24 cellular contexts compared by ENCODE assay signal in the genomic region with DNA sequence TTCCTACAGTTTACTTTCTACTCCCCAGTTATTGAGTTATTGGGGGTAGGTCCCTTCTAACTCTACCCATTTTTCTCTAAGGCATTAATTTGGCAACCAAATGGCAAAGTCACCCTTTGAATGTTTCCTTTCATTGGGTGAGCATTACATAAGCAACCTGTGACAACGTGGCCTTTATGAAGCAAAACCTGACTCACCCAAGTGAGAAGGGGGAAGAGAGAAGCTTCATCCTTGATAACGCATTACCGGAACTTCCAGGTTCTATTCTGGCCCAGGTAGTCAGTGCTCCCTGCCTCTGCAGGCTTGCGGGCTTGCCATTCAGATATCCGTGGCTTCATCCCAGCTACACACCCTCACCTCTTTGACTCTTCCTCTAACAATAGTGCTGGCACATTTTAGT. TPM values are rescaled to one million over a fixed set of nuclear protein-coding genes. Genes with fewer than 3 reads are reported as not detected.
A peak's percentile ranks its signal among the peaks of the same experiment; 100 is the strongest.
DNase-seq lines count a peak whose midpoint lies in the region; ATAC-seq, FAIRE-seq and TF ChIP-seq lines count a peak whose summit lies in the region.
"Had no signal": no experiment of that assay in that cellular context is flagged by ENCODE, and none has a peak within 500 bp of the region (broad histone marks: within the 10 kb centered on the region; RNA-seq: fewer than 3 reads in every experiment).

No MANE protein-coding gene starts in this region.

- H3K36me3 ChIP-seq in H1 (ENCODE audit: control insufficient read depth in 2 of 4, insufficient read depth in 4 of 4, low read length in 3 of 4): no peaks in the 10 kb centered on the region
- H3K36me3 ChIP-seq: gastroesophageal sphincter, lower lobe of right lung, right atrium auricular region, upper lobe of right lung had no signal

- 0 out of 2 replicates have a peak overlapping the region, but pooled peaks have one; percentile 26 for H2AFZ ChIP-seq in H1 (ENCODE audit: low read length)

- TF ChIP-seq EP300 in H1 (IDR thresholded peaks at IDR 0.05; ENCODE audit: borderline replicate concordance in 1 of 2, low read depth in 2 of 2, low read length in 2 of 2): no peak

- no peak overlapping the region for H3K14ac ChIP-seq in H1 (ENCODE audit: insufficient read length)

- H2BK120ac ChIP-seq in H1 (replicated peaks; ENCODE audit: low read depth, low read length): no peak overlapping the region

- no peak overlapping the region for H3K56ac ChIP-seq in H1 (replicated peaks; ENCODE audit: insufficient read length, low read depth, low read length)

- CTCF ChIA-PET in H1 (lab: Charles Lee; ENCODE audit: partially characterized antibody): interaction anchor here (0.6 to 1.7 kb wide), 4 partner anchors 9 to 98 kb away, joined by 3 to 9 read pairs (median 3); no protein-coding TSS in a partner anchor

- H3K4me3 Mint-ChIP-seq in T-helper 1 cell treated with Interleukin-12 subunit alpha and Interleukin-12 subunit beta and Interleukin-4 antibody, amounts not matched to agents 30 μg/mL and 1 μg/mL, for 36 hours: peak overlapping the region; percentile 65
- peak overlapping the region in 3 of 4 donors; percentile 47 to 78 (median 77) for H3K4me3 Mint-ChIP-seq in IgD-negative memory B cell
- H3K4me3 Mint-ChIP-seq in naive thymus-derived CD8-positive, alpha-beta T cell: peak overlapping the region in 8 of 10 donors; percentile 59 to 93 (median 78)

- TF ChIP-seq POLR2A in H1 (IDR thresholded peaks at IDR 0.05; ENCODE audit: control extremely low read depth in 1 of 2, low read depth in 2 of 2, low read length in 2 of 2): no peak

- no peaks in the 10 kb centered on the region for H3K79me1 ChIP-seq in H1 (ENCODE audit: low read depth, low read length)

- 0 out of 2 replicates have a peak overlapping the region, but pooled peaks have one; percentile 39 for H2AK5ac ChIP-seq in H1 (ENCODE audit: low read depth, low read length)

- H2BK15ac ChIP-seq in H1 (ENCODE audit: low read length): peak overlapping the region; percentile 81; the same call in 1 of the 2 replicates

- no peaks in the 10 kb centered on the region for H3K9me3 Mint-ChIP-seq in T-helper 1 cell treated with Interleukin-12 subunit alpha and Interleukin-12 subunit beta and Interleukin-4 antibody, amounts not matched to agents 30 μg/mL and 1 μg/mL, for 36 hours
- peaks cover 0 to 5% (median 2%) of the 10 kb centered on the region in 3 donors for H3K9me3 Mint-ChIP-seq in IgD-negative memory B cell
- H3K9me3 Mint-ChIP-seq in naive thymus-derived CD8-positive, alpha-beta T cell: peaks cover 0 to 4% (median 0%) of the 10 kb centered on the region in 9 donors
- H3K9me3 Mint-ChIP-seq: central memory CD8-positive, alpha-beta T cell had no signal

- H2BK12ac ChIP-seq in H1 (ENCODE audit: low read depth, low read length): peak overlapping the region; percentile 7; the same call in 1 of the 2 replicates

- H2BK5ac ChIP-seq in H1 (ENCODE audit: low read depth, low read length): no peak overlapping the region

- 83% methylated on average over 5 of the region's 5 CpGs; no CpG with 5 or more reads in 1 of the 2 experiments for WGBS in H1 (ENCODE audit: extremely low coverage in 1 of 2, insufficient coverage in 1 of 2, insufficient read length in 1 of 2, insufficient replicate concordance in 2 of 2, low coverage in 1 of 2, low lambda C conversion rate in 2 of 2, missing lambda C conversion rate in 1 of 2), 2 experiments

- H3K23ac ChIP-seq in H1 (ENCODE audit: insufficient read length): no peak overlapping the region

- no peaks in the 10 kb centered on the region for H3K4me1 ChIP-seq in H1 (replicated peaks in 1 of 4; ENCODE audit: control insufficient read depth in 3 of 4, insufficient read depth in 4 of 4, low read length in 3 of 4)
- H3K4me1 ChIP-seq: Caco-2, upper lobe of right lung had no signal

- peaks cover 3% of the 10 kb centered on the region for H3K36me3 Mint-ChIP-seq in T-helper 1 cell treated with Interleukin-12 subunit alpha and Interleukin-12 subunit beta and Interleukin-4 antibody, amounts not matched to agents 30 μg/mL and 1 μg/mL, for 36 hours (ENCODE audit: low read depth)
- H3K36me3 Mint-ChIP-seq in IgD-negative memory B cell: peaks cover 2% of the 10 kb centered on the region
- peaks cover 3 to 10% (median 3%) of the 10 kb centered on the region in 3 donors for H3K36me3 Mint-ChIP-seq in naive thymus-derived CD8-positive, alpha-beta T cell

- H3K79me2 ChIP-seq in H1 (ENCODE audit: control insufficient read depth in 1 of 2, insufficient read depth in 2 of 2, low read length in 2 of 2): no peaks in the 10 kb centered on the region

- no peak overlapping the region for H3K4me2 ChIP-seq in H1 (ENCODE audit: insufficient read depth in 1 of 2, low read depth in 2 of 2, low read length in 2 of 2)

- no peak overlapping the region for H3K4ac ChIP-seq in H1 (replicated peaks; ENCODE audit: insufficient read length, low read depth, low read length)

- TF ChIP-seq RAD21 in H1 (IDR thresholded peaks at IDR 0.05 in 1 of 2, conservative IDR thresholded peaks at IDR 0.05 in 1 of 2; ENCODE audit: low read depth in 2 of 2, low read length in 2 of 2): no peak

- H4K5ac ChIP-seq in H1 (ENCODE audit: insufficient read length, low read depth, low read length): no peak overlapping the region

- peaks cover 52% of the 10 kb centered on the region for H3K27me3 Mint-ChIP-seq in T-helper 1 cell treated with Interleukin-12 subunit alpha and Interleukin-12 subunit beta and Interleukin-4 antibody, amounts not matched to agents 30 μg/mL and 1 μg/mL, for 36 hours (ENCODE audit: low read depth)
- peaks cover 21% of the 10 kb centered on the region for H3K27me3 Mint-ChIP-seq in IgD-negative memory B cell
- peaks cover 29 to 51% (median 35%) of the 10 kb centered on the region in 5 donors for H3K27me3 Mint-ChIP-seq in naive thymus-derived CD8-positive, alpha-beta T cell

- no peak overlapping the region for H3K27ac ChIP-seq in H1 (ENCODE audit: low read depth, low read length)
- H3K27ac ChIP-seq: gastroesophageal sphincter, lower lobe of right lung, right atrium auricular region, upper lobe of right lung had no signal

- H3K27ac Mint-ChIP-seq in T-helper 1 cell treated with Interleukin-12 subunit alpha and Interleukin-12 subunit beta and Interleukin-4 antibody, amounts not matched to agents 30 μg/mL and 1 μg/mL, for 36 hours: no peak overlapping the region
- peak overlapping the region in 1 of 3 donors; percentile 90 for H3K27ac Mint-ChIP-seq in IgD-negative memory B cell
- H3K27ac Mint-ChIP-seq in naive thymus-derived CD8-positive, alpha-beta T cell: no peak overlapping the region

- no peak for TF ChIP-seq CTCF in H1 (IDR thresholded peaks at IDR 0.05; ENCODE audit: control extremely low read depth in 1 of 3, insufficient read depth in 1 of 3, low read depth in 1 of 3, low read length in 3 of 3)

- H3K4me3 ChIP-seq in H1 (ENCODE audit: extremely low read depth in 1 of 4, insufficient read depth in 2 of 4, low read depth in 3 of 4, low read length in 4 of 4): no peak overlapping the region
- H3K4me3 ChIP-seq: gastroesophageal sphincter, lower lobe of right lung, right atrium auricular region, upper lobe of right lung had no signal

- H3K27me3 ChIP-seq in H1 (replicated peaks in 1 of 4; ENCODE audit: control insufficient read depth in 3 of 4, extremely low read depth in 1 of 4, insufficient read depth in 3 of 4, low read length in 3 of 4): no peaks in the 10 kb centered on the region
- H3K27me3 ChIP-seq: upper lobe of right lung had no signal

- H3K23me2 ChIP-seq in H1 (ENCODE audit: low read depth, low read length): no peaks in the 10 kb centered on the region

- no peak overlapping the region for H2BK20ac ChIP-seq in H1 (ENCODE audit: low read length)

- no peak overlapping the region for H3K9ac ChIP-seq in H1 (replicated peaks in 1 of 4; ENCODE audit: extremely low read depth in 1 of 4, low read depth in 3 of 4, low read length in 3 of 4)

- H3K4me1 Mint-ChIP-seq in T-helper 1 cell treated with Interleukin-12 subunit alpha and Interleukin-12 subunit beta and Interleukin-4 antibody, amounts not matched to agents 30 μg/mL and 1 μg/mL, for 36 hours (ENCODE audit: low read depth): peaks cover 12% of the 10 kb centered on the region
- H3K4me1 Mint-ChIP-seq in IgD-negative memory B cell: peaks cover 4 to 22% (median 9%) of the 10 kb centered on the region in 3 donors
- H3K4me1 Mint-ChIP-seq in naive thymus-derived CD8-positive, alpha-beta T cell: peaks cover 11 to 18% (median 14%) of the 10 kb centered on the region in 4 donors

- H4K20me1 ChIP-seq in H1 (replicated peaks in 1 of 2; ENCODE audit: control insufficient read depth in 1 of 2, insufficient read depth in 2 of 2, low read length in 2 of 2): no peaks in the 10 kb centered on the region

- POLR2A ChIA-PET in H1 (lab: Charles Lee; ENCODE audit: partially characterized antibody): no interaction called here
- POLR2A ChIA-PET in naive thymus-derived CD8-positive, alpha-beta T cell (lab: Charles Lee): no interaction called here

- DNase-seq in T-helper 1 cell (no peak), H1 (ENCODE audit: low read depth in 1 of 2, low spot score in 2 of 2) (no peak), dedifferentiated amniotic fluid mesenchymal stem cell (ENCODE audit: extremely low spot score) (no peak)
- DNase-seq in naive thymus-derived CD8-positive, alpha-beta T cell: no peak
- no peak for DNase-seq in activated CD4-positive, CD25-positive, alpha-beta regulatory T cell (lab: John Stamatoyannopoulos, UW)
- DNase-seq: anterior cingulate cortex, Caco-2, erythroblast, hypothalamus, Kasumi-1, lower lobe of right lung, NCI-H1092, NCI-H1930, SHP77 treated with DMSO at 0.1 percent for 48 hours, upper lobe of right lung had no signal

- ATAC-seq in naive thymus-derived CD8-positive, alpha-beta T cell: no peak
- no peak for ATAC-seq in HG03196 (IDR thresholded peaks at IDR 0.05; ENCODE audit: unreplicated experiment)
- ATAC-seq: gastroesophageal sphincter, upper lobe of right lung had no signal

- no peak overlapping the region for H3K18ac ChIP-seq in H1 (ENCODE audit: extremely low read depth, low read length)

- H4K8ac ChIP-seq in H1 (ENCODE audit: extremely low read depth, insufficient read depth, low read length): no peak overlapping the region; the same call in 1 of the 2 replicates

- no peak for FAIRE-seq in H1 (lab: Jason Lieb, UNC)
- FAIRE-seq: A204.1, islet of Langerhans had no signal

- H3K9me3 ChIP-seq in H1 (ENCODE audit: insufficient read depth in 2 of 2, low read depth in 1 of 2, low read length in 1 of 2): no peaks in the 10 kb centered on the region; a peak in 1 of 4 replicates
- H3K9me3 ChIP-seq: Caco-2, gastroesophageal sphincter, lower lobe of right lung, right atrium auricular region, upper lobe of right lung had no signal

- H4K91ac ChIP-seq in H1 (replicated peaks; ENCODE audit: insufficient read length, low read length): no peak overlapping the region

RNA-seq across cellular contexts. Expression of a gene that starts 39.1 kb away (rescaled TPM):
- polyA plus RNA-seq in IgD-negative memory B cell (not detected), H1 (2011; rRNA removed) (2.1 TPM in 2 replicates)
- total RNA-seq in H1 (2021; fragmentation: NEBNext Ultra II Directional; extraction: Animal tissue kit (Norgen Biotek cat#: 25700)): 2.0 and 2.6 TPM in 2 replicates
- 2.6 TPM for polyA plus RNA-seq in H1 (2011; cell fraction: cytosol; rRNA removed)
- polyA plus RNA-seq in H1 (2011; cell fraction: nucleus; rRNA removed): 5.7 TPM
- 1.5 to 2.3 TPM (median 1.6 TPM) in 4 replicates for polyA plus RNA-seq in H1 (2012, experiment 1 of 2)
- polyA plus RNA-seq in H1 (2012, experiment 2 of 2): 0.70 TPM
- 1.9 TPM for polyA plus RNA-seq in H1 (2013, experiment 1 of 2)
- polyA plus RNA-seq in H1 (2013, experiment 2 of 2): 1.7 TPM
- 2.0 and 3.2 TPM in 2 replicates for polyA minus RNA-seq in H1 (2011; rRNA and poly(A)+ RNA removed)
- 1.4 TPM for polyA minus RNA-seq in H1 (2011; cell fraction: cytosol; rRNA and poly(A)+ RNA removed)
- 4.3 TPM for polyA minus RNA-seq in H1 (2011; cell fraction: nucleus; rRNA and poly(A)+ RNA removed)
- not detected for total RNA-seq in naive thymus-derived CD8-positive, alpha-beta T cell
- under 1 TPM in 2 of 3 donors, not detected in 1; 0.14 to 0.18 TPM for polyA plus RNA-seq in naive thymus-derived CD8-positive, alpha-beta T cell
- total RNA-seq: Caco-2, osteoblast had no signal
